In the genomic region with DNA sequence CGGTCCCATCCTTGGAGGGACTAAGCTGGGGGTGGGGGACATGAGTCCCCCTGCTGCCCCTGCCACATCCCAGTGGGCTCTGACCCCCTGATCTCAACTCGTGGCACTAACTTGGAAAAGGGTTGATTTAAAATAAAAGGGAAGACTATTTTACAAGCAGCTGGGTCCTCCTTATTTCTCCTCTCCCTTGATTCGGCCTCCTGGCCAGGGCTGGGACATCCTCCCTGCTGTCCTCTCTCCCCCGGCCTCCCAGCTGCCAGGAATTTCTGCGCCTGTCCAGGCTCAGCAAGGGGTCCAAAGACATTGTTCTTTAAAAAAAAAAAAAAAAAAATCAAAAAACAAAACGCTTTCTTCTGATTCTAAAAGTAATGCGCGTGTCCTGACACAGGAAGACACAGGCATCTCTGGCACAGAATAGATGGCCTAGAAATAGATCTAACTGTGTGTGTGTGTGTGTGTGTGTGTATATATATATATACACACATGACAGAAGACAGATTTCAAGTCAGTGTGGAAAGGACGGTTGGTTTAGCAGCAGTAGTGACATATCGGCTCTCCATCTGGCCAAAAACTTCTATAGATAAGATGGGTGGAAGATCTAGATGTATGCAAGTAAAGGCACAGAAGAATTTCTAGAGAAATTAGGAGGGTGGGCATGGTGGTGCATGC, we compare ENCODE assay signal across 24 cellular contexts. TPM values are rescaled to one million over a fixed set of nuclear protein-coding genes. Genes with fewer than 3 reads are reported as not detected.
DNase-seq lines count a peak whose midpoint lies in the region; ATAC-seq, FAIRE-seq and TF ChIP-seq lines count a peak whose summit lies in the region.
"Had no signal": no experiment of that assay in that cellular context is flagged by ENCODE, and none has a peak within 500 bp of the region (broad histone marks: within the 10 kb centered on the region; RNA-seq: fewer than 3 reads in every experiment).

No MANE protein-coding gene starts in this region.

- CTCF ChIA-PET in T-cell (lab: Charles Lee): no interaction called here

- H3K36me3 Mint-ChIP-seq in activated naive CD4-positive, alpha-beta T cell treated with anti-CD3 and anti-CD28 coated beads, Interleukin-2, amount 50 U/mL, for 24 hours: no peaks in the 10 kb centered on the region
- no peaks in the 10 kb centered on the region for H3K36me3 Mint-ChIP-seq in activated naive CD4-positive, alpha-beta T cell treated with anti-CD3 and anti-CD28 coated beads, Interleukin-2, amount 50 U/mL, for 72 hours
- H3K36me3 Mint-ChIP-seq in chondrocyte (ENCODE audit: low read depth): no peaks in the 10 kb centered on the region
- no peaks in the 10 kb centered on the region for H3K36me3 Mint-ChIP-seq in T-cell

- no peak for ATAC-seq in activated naive CD4-positive, alpha-beta T cell treated with anti-CD3 and anti-CD28 coated beads, Interleukin-2, amount 50 U/mL, for 72 hours
- ATAC-seq in T-cell (replicated peaks in 1 of 4) (no peak), GM18861 (IDR thresholded peaks at IDR 0.05; ENCODE audit: unreplicated experiment) (no peak)

- no peaks in the 10 kb centered on the region for H3K9me3 ChIP-seq in kidney (ENCODE audit: control insufficient read depth in 1 of 2, low read length in 2 of 2)
- H3K9me3 ChIP-seq: thyroid gland had no signal

- no peaks in the 10 kb centered on the region for H3K9me3 Mint-ChIP-seq in activated naive CD4-positive, alpha-beta T cell treated with anti-CD3 and anti-CD28 coated beads, Interleukin-2, amount 50 U/mL, for 24 hours
- no peaks in the 10 kb centered on the region for H3K9me3 Mint-ChIP-seq in activated naive CD4-positive, alpha-beta T cell treated with anti-CD3 and anti-CD28 coated beads, Interleukin-2, amount 50 U/mL, for 72 hours
- H3K9me3 Mint-ChIP-seq in chondrocyte (ENCODE audit: low read depth): no peaks in the 10 kb centered on the region
- H3K9me3 Mint-ChIP-seq in T-cell: no peaks in the 10 kb centered on the region
- H3K9me3 Mint-ChIP-seq: activated B cell treated with CpG ODN at 0.5 μM for 24 hours; activated naive CD4-positive, alpha-beta T cell treated with anti-CD3 and anti-CD28 coated beads for 36 hours; CD4-positive, alpha-beta T cell had no signal

- TF ChIP-seq CTCF in chondrocyte (IDR thresholded peaks at IDR 0.05): no peak
- TF ChIP-seq CTCF in kidney (IDR thresholded peaks at IDR 0.05; ENCODE audit: borderline replicate concordance, extremely low read depth, insufficient read depth): no peak

- H3K27ac ChIP-seq in kidney (ENCODE audit: low read depth in 2 of 2, low read length in 2 of 2): no peak overlapping the region
- peak overlapping the region; percentile 86 for H3K27ac ChIP-seq in substantia nigra (ENCODE audit: low read depth, low read length, poor library complexity, severe bottlenecking)
- H3K27ac ChIP-seq: 22Rv1, thyroid gland had no signal

- no peak overlapping the region for H3K9ac ChIP-seq in kidney (ENCODE audit: low read length in 2 of 2)

- FAIRE-seq in kidney (lab: Jason Lieb, UNC): no peak
- FAIRE-seq: GM12892, H54 had no signal

- H3K4me1 ChIP-seq in kidney (ENCODE audit: control insufficient read depth in 1 of 2, insufficient read depth in 1 of 2, low read depth in 1 of 2, low read length in 2 of 2): peaks cover 4 to 6% of the 10 kb centered on the region in 2 donors

- H3K36me3 ChIP-seq in kidney (ENCODE audit: control insufficient read depth in 1 of 2, insufficient read depth in 2 of 2, low read length in 2 of 2): no peaks in the 10 kb centered on the region
- H3K36me3 ChIP-seq: thyroid gland had no signal

- H3K27me3 Mint-ChIP-seq in activated naive CD4-positive, alpha-beta T cell treated with anti-CD3 and anti-CD28 coated beads, Interleukin-2, amount 50 U/mL, for 24 hours: no peaks in the 10 kb centered on the region
- H3K27me3 Mint-ChIP-seq in chondrocyte (ENCODE audit: low read depth) (no peaks in the 10 kb centered on the region), T-cell (no peaks in the 10 kb centered on the region)
- H3K27me3 Mint-ChIP-seq: activated B cell treated with CpG ODN at 0.5 μM for 24 hours; CD4-positive, alpha-beta T cell had no signal

- no peak overlapping the region for H3K4me3 ChIP-seq in kidney (ENCODE audit: low read length in 2 of 2)
- H3K4me3 ChIP-seq: thyroid gland had no signal

- no peak overlapping the region for H3K4me3 Mint-ChIP-seq in activated naive CD4-positive, alpha-beta T cell treated with anti-CD3 and anti-CD28 coated beads, Interleukin-2, amount 50 U/mL, for 24 hours
- H3K4me3 Mint-ChIP-seq in chondrocyte (ENCODE audit: unreplicated experiment) (peak overlapping the region; percentile 4), T-cell (no peak overlapping the region)
- H3K4me3 Mint-ChIP-seq: activated B cell treated with CpG ODN at 0.5 μM for 24 hours; activated naive CD4-positive, alpha-beta T cell treated with anti-CD3 and anti-CD28 coated beads for 36 hours; CD4-positive, alpha-beta T cell had no signal

- H3K27ac Mint-ChIP-seq in activated naive CD4-positive, alpha-beta T cell treated with anti-CD3 and anti-CD28 coated beads, Interleukin-2, amount 50 U/mL, for 24 hours: peak overlapping the region; percentile 46
- no peak overlapping the region for H3K27ac Mint-ChIP-seq in activated naive CD4-positive, alpha-beta T cell treated with anti-CD3 and anti-CD28 coated beads, Interleukin-2, amount 50 U/mL, for 72 hours
- H3K27ac Mint-ChIP-seq in chondrocyte (ENCODE audit: unreplicated experiment) (no peak overlapping the region), T-cell (no peak overlapping the region)
- H3K27ac Mint-ChIP-seq: activated B cell treated with CpG ODN at 0.5 μM for 24 hours; activated naive CD4-positive, alpha-beta T cell treated with anti-CD3 and anti-CD28 coated beads for 36 hours; CD4-positive, alpha-beta T cell had no signal

- H3K4me1 Mint-ChIP-seq in activated naive CD4-positive, alpha-beta T cell treated with anti-CD3 and anti-CD28 coated beads, Interleukin-2, amount 50 U/mL, for 24 hours: peaks cover 33% of the 10 kb centered on the region
- H3K4me1 Mint-ChIP-seq in chondrocyte (ENCODE audit: low read depth) (peaks cover 4% of the 10 kb centered on the region), T-cell (peaks cover 16 to 27% (median 22%) of the 10 kb centered on the region in 3 donors)

- POLR2A ChIA-PET in T-cell (lab: Charles Lee): no interaction called here

- intact Hi-C loops in kidney (cut with DNase I): no loop called here

- no peak for DNase-seq in activated naive CD4-positive, alpha-beta T cell treated with anti-CD3 and anti-CD28 coated beads, Interleukin-2, amount 50 U/mL, for 72 hours (ENCODE audit: low spot score in 2 of 2)
- no peak for DNase-seq in chondrocyte (ENCODE audit: low spot score)
- DNase-seq in kidney: peak; percentile 44
- no peak for DNase-seq in substantia nigra (lab: John Stamatoyannopoulos, UW)
- DNase-seq in T-cell: no peak
- no peak for DNase-seq in AML-193 (lab: John Stamatoyannopoulos, UW)
- DNase-seq: activated B cell treated with CpG ODN at 0.5 μM for 24 hours; activated naive CD4-positive, alpha-beta T cell treated with anti-CD3 and anti-CD28 coated beads for 36 hours; CD4-positive, alpha-beta T cell; effector CD4-positive, alpha-beta T cell; EL; NCI-H146; NCI-H2107; OCI-M1; stimulated activated naive CD4-positive, alpha-beta T cell treated with Interleukin-2 at 50 U/mL for 16 hours; T-helper 9 cell; thyroid gland had no signal

RNA-seq across cellular contexts. Expression of a gene that starts 12.3 kb away (rescaled TPM):
- total RNA-seq in activated naive CD4-positive, alpha-beta T cell treated with anti-CD3 and anti-CD28 coated beads, Interleukin-2, amount 50 U/mL, for 72 hours: 100 to 1,000 TPM; 191 to 205 TPM
- total RNA-seq in chondrocyte: 110 to 166 TPM (median 116 TPM) in 3 replicates
- 208 TPM for total RNA-seq in kidney
- 48.6 TPM for polyA plus RNA-seq in kidney (ENCODE audit: insufficient read depth, low read depth, low replicate concordance)
- 100 to 1,000 TPM; 506 to 622 (median 618) TPM for total RNA-seq in T-cell

RNA-seq across cellular contexts. Expression of a gene that starts 21.4 kb away (rescaled TPM):
- total RNA-seq in activated naive CD4-positive, alpha-beta T cell treated with anti-CD3 and anti-CD28 coated beads, Interleukin-2, amount 50 U/mL, for 72 hours: under 1 TPM in 1 of 2 donors, not detected in 1; 0.37 TPM
- 0.49 TPM in 1 of 3 replicates, not detected in the others for total RNA-seq in chondrocyte
- 1.5 TPM for total RNA-seq in kidney
- 1.9 TPM for polyA plus RNA-seq in kidney (ENCODE audit: insufficient read depth, low read depth, low replicate concordance)
- under 1 TPM in 2 of 5 donors, not detected in 3; 0.26 to 0.41 TPM for total RNA-seq in T-cell
- total RNA-seq: activated B cell treated with CpG ODN at 0.5 μM for 24 hours; activated naive CD4-positive, alpha-beta T cell treated with anti-CD3 and anti-CD28 coated beads for 36 hours; CD4-positive, alpha-beta T cell; LHCN-M2; NCI-H460 had no signal

RNA-seq across cellular contexts. Expression of a gene that starts 26.9 kb away (rescaled TPM):
- total RNA-seq in activated naive CD4-positive, alpha-beta T cell treated with anti-CD3 and anti-CD28 coated beads, Interleukin-2, amount 50 U/mL, for 72 hours: 1 to 10 TPM; 2.5 to 5.8 TPM
- total RNA-seq in chondrocyte: 10.2 to 14.8 TPM (median 13.2 TPM) in 3 replicates
- 6.8 TPM for total RNA-seq in kidney
- polyA plus RNA-seq in kidney (ENCODE audit: insufficient read depth, low read depth, low replicate concordance): 2.0 TPM
- total RNA-seq in T-cell: 1 to 10 TPM; 2.2 to 7.9 (median 7.5) TPM

RNA-seq across cellular contexts. Expression of a gene that starts 36.4 kb away (rescaled TPM):
- total RNA-seq in activated naive CD4-positive, alpha-beta T cell treated with anti-CD3 and anti-CD28 coated beads, Interleukin-2, amount 50 U/mL, for 72 hours: not detected
- total RNA-seq in chondrocyte: 62.9 to 66.4 TPM (median 66.4 TPM) in 3 replicates
- total RNA-seq in kidney: 29.9 TPM
- 19.3 TPM for polyA plus RNA-seq in kidney (ENCODE audit: insufficient read depth, low read depth, low replicate concordance)
- under 1 TPM in 1 of 5 donors, not detected in 4; 0.43 TPM for total RNA-seq in T-cell
- total RNA-seq: activated B cell treated with CpG ODN at 0.5 μM for 24 hours; activated naive CD4-positive, alpha-beta T cell treated with anti-CD3 and anti-CD28 coated beads for 36 hours; CD4-positive, alpha-beta T cell had no signal
